ENCODE assay signal across 30 cellular contexts in genomic region chr6:54076159-54076789, GRCh38. TPM values are rescaled to one million over a fixed set of nuclear protein-coding genes. Genes with fewer than 3 reads are reported as not detected.
"Had no signal": no experiment of that assay in that cellular context is flagged by ENCODE, and none has a peak within 500 bp of the region (broad histone marks: within the 10 kb centered on the region; RNA-seq: fewer than 3 reads in every experiment).

No MANE protein-coding gene starts in this region.

- H3K36me3 Mint-ChIP-seq: activated CD8-positive, alpha-beta memory T cell treated with anti-CD3 and anti-CD28 coated beads, Interleukin-2, amount 10 ng/mL, durations not matched to agents 7 days and 5 days; activated naive CD4-positive, alpha-beta T cell treated with anti-CD3 and anti-CD28 coated beads, Interleukin-2, amount 50 U/mL, for 72 hours had no signal

- H3K4me3 Mint-ChIP-seq: activated B cell treated with CpG ODN at 0.5 μM for 24 hours; activated CD4-positive, alpha-beta T cell treated with anti-CD3 and anti-CD28 coated beads, Interleukin-2, amount 10 ng/mL, durations not matched to agents 24 days and 14 days; activated CD8-positive, alpha-beta memory T cell treated with anti-CD3 and anti-CD28 coated beads, Interleukin-2, amount 10 ng/mL, durations not matched to agents 7 days and 5 days; activated naive CD8-positive, alpha-beta T cell treated with anti-CD3 and anti-CD28 coated beads, Interleukin-2, amount 50 U/mL, for 24 hours; activated T-cell treated with anti-CD3 and anti-CD28 coated beads, Interleukin-2, amount 50 U/mL, for 24 hours; activated T-helper 1 cell treated with anti-CD3 and anti-CD28 coated beads, Interleukin-12 subunit alpha, Interleukin-12 subunit beta, Interleukin-2, Interleukin-4 antibody, amounts not matched to agents 30 ng/mL and 10 ng/mL and 1 ng/mL, durations not matched to agents 14 hours and 24 hours and 36 hours; T-helper 17 cell had no signal

- H3K36me3 ChIP-seq: ascending aorta, SJSA1 had no signal

- H3K4me1 Mint-ChIP-seq: activated B cell treated with CpG ODN at 0.5 μM for 24 hours; activated CD4-positive, alpha-beta T cell treated with anti-CD3 and anti-CD28 coated beads, Interleukin-2, amount 10 ng/mL, durations not matched to agents 24 days and 14 days; activated CD8-positive, alpha-beta memory T cell treated with anti-CD3 and anti-CD28 coated beads, Interleukin-2, amount 10 ng/mL, durations not matched to agents 7 days and 5 days; activated naive CD8-positive, alpha-beta T cell treated with anti-CD3 and anti-CD28 coated beads, Interleukin-2, amount 50 U/mL, for 24 hours; T-helper 17 cell had no signal

- H3K4me1 ChIP-seq: ascending aorta, body of pancreas, SJSA1 had no signal

- H3K9me3 Mint-ChIP-seq: activated B cell treated with CpG ODN at 0.5 μM for 24 hours; activated CD4-positive, alpha-beta T cell treated with anti-CD3 and anti-CD28 coated beads, Interleukin-2, amount 10 ng/mL, durations not matched to agents 24 days and 14 days; activated naive CD4-positive, alpha-beta T cell treated with anti-CD3 and anti-CD28 coated beads, Interleukin-2, amount 50 U/mL, for 72 hours; activated naive CD8-positive, alpha-beta T cell treated with anti-CD3 and anti-CD28 coated beads, Interleukin-2, amount 50 U/mL, for 24 hours; activated T-cell treated with anti-CD3 and anti-CD28 coated beads, Interleukin-2, amount 50 U/mL, for 24 hours; activated T-helper 1 cell treated with anti-CD3 and anti-CD28 coated beads, Interleukin-12 subunit alpha, Interleukin-12 subunit beta, Interleukin-2, Interleukin-4 antibody, amounts not matched to agents 30 ng/mL and 10 ng/mL and 1 ng/mL, durations not matched to agents 14 hours and 24 hours and 36 hours had no signal

- DNase-seq: activated B cell treated with CpG ODN at 0.5 μM for 24 hours; activated CD4-positive, alpha-beta T cell treated with anti-CD3 and anti-CD28 coated beads for 1 hour; activated CD4-positive, alpha-beta T cell treated with anti-CD3 and anti-CD28 coated beads, Interleukin-2, amount 10 ng/mL, durations not matched to agents 24 days and 14 days; activated CD4-positive, alpha-beta T cell treated with anti-CD3 and anti-CD28 coated beads, Interleukin-2, amount 50 U/mL, for 48 hours; activated CD8-positive, alpha-beta memory T cell treated with anti-CD3 and anti-CD28 coated beads, Interleukin-2, amount 10 ng/mL, durations not matched to agents 7 days and 5 days; activated effector memory CD4-positive, alpha-beta T cell treated with Interleukin-2 at 50 U/mL for 16 hours; activated naive CD4-positive, alpha-beta T cell treated with Interleukin-2 at 50 U/mL for 16 hours; activated naive CD8-positive, alpha-beta T cell treated with anti-CD3 and anti-CD28 coated beads, Interleukin-2, amount 50 U/mL, for 24 hours; activated T-cell treated with anti-CD3 and anti-CD28 coated beads, Interleukin-2, amount 50 U/mL, for 24 hours; amniotic stem cell; body of pancreas; central memory CD4-positive, alpha-beta T cell; NCI-H1092; NCI-H1417; NCI-H1930; NCI-H2171 treated with DMSO at 0.1 percent for 48 hours; NCI-H226; NCI-H510A; NCI-H526 treated with DMSO at 0.1 percent for 48 hours; NCI-H82; T-helper 17 cell; T-helper 9 cell had no signal

- H3K9me3 ChIP-seq: ascending aorta, body of pancreas, SJSA1 had no signal

- H3K27me3 ChIP-seq: ascending aorta, body of pancreas, SJSA1 had no signal

- H3K27ac Mint-ChIP-seq: activated B cell treated with CpG ODN at 0.5 μM for 24 hours; activated CD4-positive, alpha-beta T cell treated with anti-CD3 and anti-CD28 coated beads, Interleukin-2, amount 10 ng/mL, durations not matched to agents 24 days and 14 days; activated CD8-positive, alpha-beta memory T cell treated with anti-CD3 and anti-CD28 coated beads, Interleukin-2, amount 10 ng/mL, durations not matched to agents 7 days and 5 days; activated naive CD4-positive, alpha-beta T cell treated with anti-CD3 and anti-CD28 coated beads, Interleukin-2, amount 50 U/mL, for 72 hours; activated naive CD8-positive, alpha-beta T cell treated with anti-CD3 and anti-CD28 coated beads, Interleukin-2, amount 50 U/mL, for 24 hours; activated T-cell treated with anti-CD3 and anti-CD28 coated beads, Interleukin-2, amount 50 U/mL, for 24 hours; activated T-helper 1 cell treated with anti-CD3 and anti-CD28 coated beads, Interleukin-12 subunit alpha, Interleukin-12 subunit beta, Interleukin-2, Interleukin-4 antibody, amounts not matched to agents 30 ng/mL and 10 ng/mL and 1 ng/mL, durations not matched to agents 14 hours and 24 hours and 36 hours; T-helper 17 cell had no signal

- H3K27ac ChIP-seq: ascending aorta, body of pancreas, SJSA1 had no signal

- H3K27me3 Mint-ChIP-seq: activated B cell treated with CpG ODN at 0.5 μM for 24 hours; activated CD4-positive, alpha-beta T cell treated with anti-CD3 and anti-CD28 coated beads, Interleukin-2, amount 10 ng/mL, durations not matched to agents 24 days and 14 days; activated CD8-positive, alpha-beta memory T cell treated with anti-CD3 and anti-CD28 coated beads, Interleukin-2, amount 10 ng/mL, durations not matched to agents 7 days and 5 days; activated naive CD8-positive, alpha-beta T cell treated with anti-CD3 and anti-CD28 coated beads, Interleukin-2, amount 50 U/mL, for 24 hours had no signal

- H3K4me3 ChIP-seq: ascending aorta, body of pancreas, SJSA1 had no signal

- ATAC-seq: activated CD8-positive, alpha-beta memory T cell treated with anti-CD3 and anti-CD28 coated beads, Interleukin-2, amount 10 ng/mL, durations not matched to agents 7 days and 5 days; activated naive CD4-positive, alpha-beta T cell treated with anti-CD3 and anti-CD28 coated beads, Interleukin-2, amount 50 U/mL, for 72 hours; activated naive CD8-positive, alpha-beta T cell treated with anti-CD3 and anti-CD28 coated beads, Interleukin-2, amount 50 U/mL, for 24 hours; body of pancreas; T-helper 17 cell had no signal

RNA-seq across cellular contexts. Expression of gene MLIP, which starts 35.0 kb away (rescaled TPM):
- total RNA-seq: activated B cell treated with CpG ODN at 0.5 μM for 24 hours; activated CD4-positive, alpha-beta T cell treated with anti-CD3 and anti-CD28 coated beads, Interleukin-2, amount 10 ng/mL, durations not matched to agents 24 days and 14 days; activated CD8-positive, alpha-beta memory T cell treated with anti-CD3 and anti-CD28 coated beads, Interleukin-2, amount 10 ng/mL, durations not matched to agents 7 days and 5 days; activated naive CD4-positive, alpha-beta T cell treated with anti-CD3 and anti-CD28 coated beads, Interleukin-2, amount 50 U/mL, for 72 hours; activated T-helper 1 cell treated with anti-CD3 and anti-CD28 coated beads, Interleukin-12 subunit alpha, Interleukin-12 subunit beta, Interleukin-2, Interleukin-4 antibody, amounts not matched to agents 30 ng/mL and 10 ng/mL and 1 ng/mL, durations not matched to agents 14 hours and 24 hours and 36 hours; ascending aorta; chondrocyte; MCF 10A; OCI-LY7; RPMI7951; SJSA1; T-helper 17 cell had no signal
